Comparison of ENCODE assay signal across 15 cellular contexts in genomic region chr13:43128504-43128929, GRCh38.
DNase-seq lines count a peak whose midpoint lies in the region; ATAC-seq, FAIRE-seq and TF ChIP-seq lines count a peak whose summit lies in the region.
"Had no signal": no experiment of that assay in that cellular context is flagged by ENCODE, and none has a peak within 500 bp of the region (broad histone marks: within the 10 kb centered on the region; RNA-seq: fewer than 3 reads in every experiment).

No MANE protein-coding gene starts in this region.

- peak; percentile 20 to 45 for DNase-seq in NCI-H524 (lab: John Stamatoyannopoulos, UW)
- no peak for DNase-seq in NCI-H524 treated with DMSO at 0.1 percent for 48 hours (lab: John Stamatoyannopoulos, UW)
- no peak for DNase-seq in GM12878 (ENCODE audit: low read depth, low spot score)
- DNase-seq in left kidney (ENCODE audit: low read depth, low spot score) = peak; percentile 58
- DNase-seq in transverse colon = no peak
- DNase-seq in gastrocnemius medialis = no peak
- no peak for DNase-seq in stimulated activated CD4-positive, alpha-beta T cell treated with anti-CD3 and anti-CD28 coated beads, Interleukin-4, amount 100 ng/mL, for 24 hours
- DNase-seq in stimulated activated CD4-positive, alpha-beta T cell treated with anti-CD3 and anti-CD28 coated beads, Interleukin-4, amount 100 ng/mL, for 4 hours = no peak
- DNase-seq: dermis blood vessel endothelial cell; HCEC 1CT; NCI-H2081 treated with DMSO at 0.1 percent for 48 hours; SHP77 treated with DMSO at 0.1 percent for 48 hours; stimulated activated CD4-positive, alpha-beta T cell treated with anti-CD3 and anti-CD28 coated beads, Interleukin-4, amount 100 ng/mL, for 1 hour had no signal

- no peak for TF ChIP-seq EP300 in GM12878 (IDR thresholded peaks at IDR 0.05; ENCODE audit: borderline replicate concordance in 1 of 2, control insufficient read depth in 1 of 2, low read depth in 2 of 2, low read length in 2 of 2)
- TF ChIP-seq EP300 in transverse colon (IDR thresholded peaks at IDR 0.05; ENCODE audit: low read depth) = no peak

- TF ChIP-seq POLR2A in GM12878 (IDR thresholded peaks at IDR 0.05; ENCODE audit: low read depth, low read length) (no peak), transverse colon (IDR thresholded peaks at IDR 0.05) (no peak), gastrocnemius medialis (IDR thresholded peaks at IDR 0.05) (no peak)

- RAD21 ChIA-PET in GM12878 (lab: Charles Lee; ENCODE audit: unreplicated experiment) = interaction anchor here (0.6 to 1.7 kb wide), 9 partner anchors 34 to 676 kb away, joined by 3 to 6 read pairs (median 4); no protein-coding TSS in a partner anchor

- H3K36me3 ChIP-seq in GM12878 (ENCODE audit: control insufficient read depth in 2 of 2, insufficient read depth in 2 of 2, low read length in 1 of 2) (no peaks in the 10 kb centered on the region), transverse colon (no peaks in the 10 kb centered on the region), gastrocnemius medialis (no peaks in the 10 kb centered on the region)

- SMC1A ChIA-PET in GM12878 (lab: Charles Lee; ENCODE audit: uncharacterized antibody, unreplicated experiment) = interaction anchor here (1.0 to 1.7 kb wide), 8 partner anchors 23 to 131 kb away, joined by 3 to 6 read pairs (median 4); no protein-coding TSS in a partner anchor

- ATAC-seq in GM12878 = peak; percentile 48
- ATAC-seq in gastrocnemius medialis = no peak
- ATAC-seq: activated T-helper 17 cell treated with anti-CD3 and anti-CD28 coated beads, Interleukin-2, amount 50 U/mL, for 72 hours had no signal

- peak overlapping the region; percentile 46; the same call in 1 of the 2 replicates for H3K4me2 ChIP-seq in GM12878 (ENCODE audit: control insufficient read depth, insufficient read depth)

- WGBS in GM12878 (ENCODE audit: insufficient coverage, insufficient replicate concordance, low lambda C conversion rate, missing lambda C conversion rate) = 35% methylated on average over 21 of the region's 21 CpGs
- WGBS in transverse colon (ENCODE audit: low coverage in 1 of 2), 2 donors = 64 to 68% methylated on average over 14 to 21 of the region's 21 CpGs

- H3K4me1 ChIP-seq in GM12878 (ENCODE audit: control insufficient read depth, insufficient read depth, low read length) = 0 out of 2 replicates have a peak, but pooled peaks cover 8% of the 10 kb centered on the region
- H3K4me1 ChIP-seq in transverse colon = peaks cover 0 to 23% (median 8%) of the 10 kb centered on the region in 4 donors
- peaks cover 0 to 4% of the 10 kb centered on the region in 2 donors for H3K4me1 ChIP-seq in gastrocnemius medialis

- no peak for TF ChIP-seq RAD21 in GM12878 (IDR thresholded peaks at IDR 0.05; ENCODE audit: insufficient read depth, low read depth, low read length)

- FAIRE-seq in GM12878 (lab: Jason Lieb, UNC) = no peak
- FAIRE-seq: A204.1 had no signal

- no peaks in the 10 kb centered on the region for H4K20me1 ChIP-seq in GM12878 (ENCODE audit: control insufficient read depth, insufficient read depth)

- H3K79me2 ChIP-seq in GM12878 (ENCODE audit: control insufficient read depth, insufficient read depth, low read length) = no peaks in the 10 kb centered on the region

- no peak overlapping the region; the same call in 1 of the 2 replicates for H3K4me3 ChIP-seq in GM12878
- peak overlapping the region in 1 of 4 donors; percentile 5 for H3K4me3 ChIP-seq in transverse colon
- H3K4me3 ChIP-seq in gastrocnemius medialis = peak overlapping the region in 1 of 4 donors; percentile 18

- CTCF ChIA-PET in GM12878 (lab: Yijun Ruan, JAX) = interaction anchor here (0.9 to 1.7 kb wide), 5 partner anchors 21 to 159 kb away, joined by 3 to 10 read pairs (median 3); no protein-coding TSS in a partner anchor

- H3K9me3 ChIP-seq in GM12878 (replicated peaks; ENCODE audit: control insufficient read depth, insufficient read depth, low read length) = no peaks in the 10 kb centered on the region
- no peaks in the 10 kb centered on the region for H3K9me3 ChIP-seq in transverse colon
- no peaks in the 10 kb centered on the region for H3K9me3 ChIP-seq in gastrocnemius medialis

- POLR2A ChIA-PET in GM12878 (lab: Charles Lee) = interaction anchor here (1.0 kb wide), 1 partner anchor 161 kb away, joined by 3 read pairs; no protein-coding TSS in a partner anchor

- H3K27me3 ChIP-seq in GM12878 (replicated peaks in 1 of 2; ENCODE audit: control insufficient read depth in 2 of 2, insufficient read depth in 2 of 2, low read length in 1 of 2) (no peaks in the 10 kb centered on the region; a peak in 1 of 4 replicates), transverse colon (peaks cover 12% of the 10 kb centered on the region), gastrocnemius medialis (no peaks in the 10 kb centered on the region)

- in situ Hi-C loops in GM12878 (cut with MboI) = no loop called here
- in situ Hi-C loops in transverse colon (cut with MboI; ENCODE audit: low pct_ligation_motif_present in 1 of 4, low pct_unique_long_range_greater_than_20kb in 1 of 4, low sequenced_read_pairs in 3 of 4) = loop anchor here in 1 of 4 donors (25.0 kb wide), 1 partner anchor 541 kb away; no protein-coding TSS in a partner anchor
- in situ Hi-C loops in gastrocnemius medialis (cut with MboI; ENCODE audit: low sequenced_read_pairs in 4 of 4) = no loop called here

- H3K9ac ChIP-seq in GM12878 (ENCODE audit: control insufficient read depth, insufficient read depth, low read length) = no peak overlapping the region

- no TSS peak for BruUV-seq in GM12878 (replicated peaks; lab: Mats Ljungman, UMichigan)

- H2AFZ ChIP-seq in GM12878 (ENCODE audit: control insufficient read depth, low read depth, low read length) = no peak overlapping the region

- H3K27ac ChIP-seq in GM12878 (ENCODE audit: control insufficient read depth, insufficient read depth) = no peak overlapping the region
- peak overlapping the region in 3 of 4 donors; percentile 22 to 67 (median 62) for H3K27ac ChIP-seq in transverse colon
- no peak overlapping the region for H3K27ac ChIP-seq in gastrocnemius medialis

- TF ChIP-seq CTCF in GM12878 (IDR thresholded peaks at IDR 0.05 in 2 of 3, conservative IDR thresholded peaks at IDR 0.05 in 1 of 3; ENCODE audit: control insufficient read depth in 2 of 3, extremely low read depth in 1 of 3, insufficient read depth in 1 of 3, low read depth in 3 of 3, low read length in 3 of 3) (no peak), transverse colon (IDR thresholded peaks at IDR 0.05) (no peak), gastrocnemius medialis (IDR thresholded peaks at IDR 0.05 in 4 of 5, conservative IDR thresholded peaks at IDR 0.05 in 1 of 5) (no peak)

- intact Hi-C loops in GM12878 (cut with micrococcal nuclease; ENCODE audit: unreplicated experiment) (no loop called here), transverse colon (cut with DNase I; ENCODE audit: low total_unique reads) (no loop called here), gastrocnemius medialis (cut with DNase I; ENCODE audit: low total_unique reads) (no loop called here)

TF ChIP-seq in GM12878, 131 proteins besides CTCF, POLR2A, EP300 and RAD21:
- TF ChIP-seq MEF2B (IDR thresholded peaks at IDR 0.05; ENCODE audit: partially characterized antibody, poor library complexity, severe bottlenecking) = peak; percentile 93
- TF ChIP-seq IKZF2 (IDR thresholded peaks at IDR 0.05) = peak; percentile 12 to 24; a peak in 1 of 4 replicates
- peak; percentile 41 for TF ChIP-seq IKZF1 (conservative IDR thresholded peaks at IDR 0.05)
- TF ChIP-seq PML (IDR thresholded peaks at IDR 0.05; ENCODE audit: low read length) = no peak
- TF ChIP-seq IRF5 (IDR thresholded peaks at IDR 0.05; ENCODE audit: borderline replicate concordance) = no peak
- TF ChIP-seq SPI1 (IDR thresholded peaks at IDR 0.05; ENCODE audit: borderline replicate concordance, insufficient read depth, low read depth, low read length) = peak; percentile 34; the same call in 1 of the 2 replicates
- TF ChIP-seq BHLHE40 (IDR thresholded peaks at IDR 0.05; ENCODE audit: borderline replicate concordance in 1 of 2, low read depth in 2 of 2, low read length in 1 of 2) = no peak
- peak; percentile 22; the same call in 1 of the 2 replicates for TF ChIP-seq DPF2 (IDR thresholded peaks at IDR 0.05)
- TF ChIP-seq WRNIP1 (IDR thresholded peaks at IDR 0.05; ENCODE audit: borderline replicate concordance, low read depth, low read length) = no peak

Comparison
In these comparisons a context has a peak if more than half of its experiments do, and no peak if none do; other contexts are left out.
1. DNase-seq: peak in NCI-H524 (2 of 2) and left kidney (single experiment); none in NCI-H524 treated with DMSO at 0.1 percent for 48 hours (single experiment), GM12878 (single experiment), transverse colon (single experiment), gastrocnemius medialis (0 of 2), stimulated activated CD4-positive, alpha-beta T cell treated with anti-CD3 and anti-CD28 coated beads, Interleukin-4, amount 100 ng/mL, for 24 hours (single experiment) and stimulated activated CD4-positive, alpha-beta T cell treated with anti-CD3 and anti-CD28 coated beads, Interleukin-4, amount 100 ng/mL, for 4 hours (0 of 2).
2. H3K27ac ChIP-seq: peak in transverse colon (3 of 4); none in GM12878 (single experiment) and gastrocnemius medialis (0 of 4).